Comparison of ENCODE assay signal across 8 cellular contexts in the genomic region with DNA sequence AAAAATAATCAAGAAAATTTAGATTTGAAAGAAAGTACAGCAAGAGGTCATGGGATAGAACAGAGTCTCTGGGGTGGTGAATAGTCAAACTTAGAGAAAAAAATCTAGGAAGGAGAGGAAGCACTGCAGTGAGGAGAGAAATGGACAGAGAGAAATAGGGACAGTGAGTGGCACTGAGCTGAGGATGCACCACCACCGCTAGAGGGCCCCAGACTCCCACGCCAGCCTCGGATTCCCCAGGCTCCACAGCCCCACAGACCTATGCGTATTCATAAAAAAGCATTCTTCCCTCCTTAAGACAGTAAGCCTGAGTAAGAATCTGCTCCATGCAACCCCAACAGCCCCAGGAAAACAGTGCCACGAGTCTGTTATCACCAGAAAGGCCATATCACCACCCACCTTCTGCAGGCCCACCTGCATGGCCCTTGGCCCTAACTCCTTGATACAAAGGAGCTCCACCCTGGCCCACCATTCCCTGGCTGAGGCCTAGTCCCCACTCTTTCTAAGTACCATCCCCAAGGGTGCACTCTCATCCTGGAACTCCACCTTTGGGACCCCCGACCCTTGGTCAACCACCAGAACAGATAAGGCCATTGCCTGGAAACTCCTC.
DNase-seq lines count a peak whose midpoint lies in the region; ATAC-seq and TF ChIP-seq lines count a peak whose summit lies in the region.

No MANE protein-coding gene starts in this region.

- peaks cover 0 to under 1% of the 10 kb centered on the region in 2 donors for H3K36me3 Mint-ChIP-seq in activated naive CD4-positive, alpha-beta T cell treated with anti-CD3 and anti-CD28 coated beads, Interleukin-2, amount 50 U/mL, for 72 hours

- no peaks in the 10 kb centered on the region for H3K9me3 ChIP-seq in HUES64 (ENCODE audit: insufficient read depth, low read depth, low read length)
- no peaks in the 10 kb centered on the region for H3K9me3 ChIP-seq in psoas muscle
- no peaks in the 10 kb centered on the region for H3K9me3 ChIP-seq in aorta (ENCODE audit: control insufficient read depth, low read length)

- H3K36me3 ChIP-seq in HUES64 (ENCODE audit: insufficient read depth, low read length) (no peaks in the 10 kb centered on the region), psoas muscle (ENCODE audit: insufficient read depth in 1 of 2, low read depth in 1 of 2) (peaks cover 0 to 30% of the 10 kb centered on the region in 2 donors), aorta (ENCODE audit: control insufficient read depth in 1 of 2, insufficient read depth in 2 of 2, low read length in 1 of 2) (no peaks in the 10 kb centered on the region)

- peaks cover 3% of the 10 kb centered on the region; the same call in 1 of the 2 replicates for H3K4me1 ChIP-seq in HUES64 (ENCODE audit: insufficient read depth, low read length)
- H3K4me1 ChIP-seq in psoas muscle: no peaks in the 10 kb centered on the region
- H3K4me1 ChIP-seq in aorta (ENCODE audit: control insufficient read depth in 1 of 2, insufficient read depth in 2 of 2, low read length in 2 of 2): no peaks in the 10 kb centered on the region

- DNase-seq in DMS153 treated with DMSO at 0.1 percent for 48 hours (lab: John Stamatoyannopoulos, UW; ENCODE audit: unreplicated experiment) (peak; percentile 55), SKM-1 treated with dmso at 0.1 percent for 144 hours (lab: John Stamatoyannopoulos, UW; ENCODE audit: unreplicated experiment) (peak; percentile 72), Right ventricle myocardium superior (peak; percentile 83), psoas muscle (peak; percentile 75 to 87), aorta (peak; percentile 86 to 88)
- DNase-seq in activated naive CD4-positive, alpha-beta T cell treated with anti-CD3 and anti-CD28 coated beads, Interleukin-2, amount 50 U/mL, for 72 hours (ENCODE audit: low spot score in 2 of 2): peak; percentile 70 to 78

- H3K9me3 Mint-ChIP-seq in activated naive CD4-positive, alpha-beta T cell treated with anti-CD3 and anti-CD28 coated beads, Interleukin-2, amount 50 U/mL, for 72 hours: no peaks in the 10 kb centered on the region

- H3K27ac Mint-ChIP-seq in activated naive CD4-positive, alpha-beta T cell treated with anti-CD3 and anti-CD28 coated beads, Interleukin-2, amount 50 U/mL, for 72 hours: peak overlapping the region in 1 of 2 donors; percentile 82

- WGBS in HUES64: 25% methylated on average over 6 of the region's 6 CpGs
- WGBS in psoas muscle, 3 donors: 24 to 28% (median 27%) methylated on average over 6 of the region's 6 CpGs
- WGBS in aorta, 2 donors: 17 to 22% methylated on average over 6 of the region's 6 CpGs

- H3K9ac ChIP-seq in HUES64 (ENCODE audit: low read depth, low read length): peak overlapping the region; percentile 17; the same call in 1 of the 2 replicates

- H3K27me3 ChIP-seq in HUES64 (ENCODE audit: insufficient read depth, low read length) (no peaks in the 10 kb centered on the region), psoas muscle (ENCODE audit: insufficient read depth in 3 of 3, low read length in 2 of 3) (no peaks in the 10 kb centered on the region), aorta (ENCODE audit: control insufficient read depth in 1 of 2, insufficient read depth in 2 of 2, low read length in 1 of 2) (no peaks in the 10 kb centered on the region)

- no peak overlapping the region for H3K27ac ChIP-seq in HUES64 (ENCODE audit: low read depth, low read length)
- H3K27ac ChIP-seq in psoas muscle: no peak overlapping the region
- H3K27ac ChIP-seq in aorta (ENCODE audit: low read depth in 1 of 2, low read length in 2 of 2): no peak overlapping the region

- peak; percentile 37 for ATAC-seq in GM21360 (IDR thresholded peaks at IDR 0.05; ENCODE audit: unreplicated experiment)
- ATAC-seq in activated naive CD4-positive, alpha-beta T cell treated with anti-CD3 and anti-CD28 coated beads, Interleukin-2, amount 50 U/mL, for 72 hours: peak; percentile 96 to 98
- ATAC-seq in Right ventricle myocardium superior (ENCODE audit: poor library complexity): peak; percentile 95
- ATAC-seq in psoas muscle: peak; percentile 89 to 99 (median 94)
- peak; percentile 94 for ATAC-seq in aorta (ENCODE audit: low FRiP score)

- H3K4me3 ChIP-seq in HUES64 (ENCODE audit: low read length) (no peak overlapping the region), psoas muscle (no peak overlapping the region), aorta (ENCODE audit: low read length in 2 of 2) (no peak overlapping the region)

- intact Hi-C loops in Right ventricle myocardium superior (cut with DNase I): loop anchor here (2.0 kb wide), 1 partner anchor 208 kb away; the partner anchor contains the start of gene ZFAND4
- intact Hi-C loops in psoas muscle (cut with DNase I): loop anchor here (2.0 to 10.0 kb wide), 3 partner anchors 207 to 260 kb away; partner anchors contain the start of genes ZFAND4 (in 2 of the 2) and WASHC2C (in 1 of the 2)
- intact Hi-C loops in aorta (cut with DNase I): loop anchor here in 1 of 2 donors (5.0 kb wide), 1 partner anchor 207 kb away; the partner anchor contains the start of gene ZFAND4

- TF ChIP-seq CTCF in psoas muscle (IDR thresholded peaks at IDR 0.05): peak; percentile 86

Comparison
In these comparisons a context has a peak if more than half of its experiments do, and no peak if none do; other contexts are left out.
1. ATAC-seq: peak in every context shown above with its lines; median percentile 97 in activated naive CD4-positive, alpha-beta T cell treated with anti-CD3 and anti-CD28 coated beads, Interleukin-2, amount 50 U/mL, for 72 hours; 95 in Right ventricle myocardium superior; 94 in psoas muscle; 94 in aorta; 37 in GM21360.